Comparison of ENCODE assay signal across 30 cellular contexts in genomic region chr18:56598422-56598821, GRCh38.
"Had no signal": no experiment of that assay in that cellular context is flagged by ENCODE, and none has a peak within 500 bp of the region (broad histone marks: within the 10 kb centered on the region; RNA-seq: fewer than 3 reads in every experiment).

No MANE protein-coding gene starts in this region.

- ATAC-seq: effector memory CD8-positive, alpha-beta T cell; esophagus mucosa; heart right ventricle; left ventricle myocardium superior; mucosa of descending colon; stimulated activated naive CD8-positive, alpha-beta T cell treated with anti-CD3 and anti-CD28 coated beads, Interleukin-15, Interleukin-2, amounts not matched to agents 100 U/mL and 50 U/mL, for 24 hours had no signal

- H3K27ac Mint-ChIP-seq: activated CD4-positive, alpha-beta memory T cell treated with anti-CD3 and anti-CD28 coated beads, Interleukin-2, amount 10 ng/mL, durations not matched to agents 7 days and 5 days; activated CD4-positive, alpha-beta T cell treated with anti-CD3 and anti-CD28 coated beads, Interleukin-2, amount 10 ng/mL, durations not matched to agents 7 days and 5 days; activated T-cell treated with anti-CD3 and anti-CD28 coated beads, Interleukin-2, amount 50 U/mL, for 24 hours had no signal

- H3K27me3 ChIP-seq: brain microvascular endothelial cell, heart right ventricle, ovary, right atrium auricular region, spleen, testis, transverse colon had no signal

- H3K4me3 Mint-ChIP-seq: activated CD4-positive, alpha-beta memory T cell treated with anti-CD3 and anti-CD28 coated beads, Interleukin-2, amount 10 ng/mL, durations not matched to agents 7 days and 5 days; activated CD4-positive, alpha-beta T cell treated with anti-CD3 and anti-CD28 coated beads, Interleukin-2, amount 10 ng/mL, durations not matched to agents 7 days and 5 days; activated T-cell treated with anti-CD3 and anti-CD28 coated beads, Interleukin-2, amount 50 U/mL, for 24 hours; effector memory CD8-positive, alpha-beta T cell; nephron had no signal

- DNase-seq: activated CD4-positive, alpha-beta memory T cell treated with anti-CD3 and anti-CD28 coated beads, Interleukin-2, amount 10 ng/mL, durations not matched to agents 7 days and 5 days; activated CD4-positive, alpha-beta T cell treated with anti-CD3 and anti-CD28 coated beads for 1 hour; activated CD4-positive, alpha-beta T cell treated with anti-CD3 and anti-CD28 coated beads, Interleukin-2, amount 10 ng/mL, durations not matched to agents 7 days and 5 days; activated CD8-positive, alpha-beta memory T cell treated with anti-CD3 and anti-CD28 coated beads, Interleukin-2, amount 50 U/mL, for 48 hours; activated gamma-delta T cell treated with Interleukin-2 at 50 U/mL for 16 hours; activated naive CD4-positive, alpha-beta T cell treated with anti-CD3 and anti-CD28 coated beads, Interleukin-2, amount 50 U/mL, for 16 hours; activated T-cell treated with anti-CD3 and anti-CD28 coated beads, Interleukin-2, amount 50 U/mL, for 24 hours; amniotic stem cell; brain microvascular endothelial cell; caudate nucleus; cortex of kidney; effector memory CD8-positive, alpha-beta T cell; foreskin fibroblast; heart right ventricle; islet precursor cell; left ventricle myocardium superior; mucosa of descending colon; ovary; spleen; stimulated activated naive CD8-positive, alpha-beta T cell treated with anti-CD3 and anti-CD28 coated beads, Interleukin-15, Interleukin-2, amounts not matched to agents 100 U/mL and 50 U/mL, for 24 hours; T-helper 2 cell; testis; transverse colon had no signal

- H3K27me3 Mint-ChIP-seq: activated CD4-positive, alpha-beta memory T cell treated with anti-CD3 and anti-CD28 coated beads, Interleukin-2, amount 10 ng/mL, durations not matched to agents 7 days and 5 days; activated CD4-positive, alpha-beta T cell treated with anti-CD3 and anti-CD28 coated beads, Interleukin-2, amount 10 ng/mL, durations not matched to agents 7 days and 5 days; activated T-cell treated with anti-CD3 and anti-CD28 coated beads, Interleukin-2, amount 50 U/mL, for 24 hours; effector memory CD8-positive, alpha-beta T cell had no signal

- H3K4me1 Mint-ChIP-seq: activated CD4-positive, alpha-beta memory T cell treated with anti-CD3 and anti-CD28 coated beads, Interleukin-2, amount 10 ng/mL, durations not matched to agents 7 days and 5 days; activated CD4-positive, alpha-beta T cell treated with anti-CD3 and anti-CD28 coated beads, Interleukin-2, amount 10 ng/mL, durations not matched to agents 7 days and 5 days had no signal

- FAIRE-seq: astrocyte, endothelial cell of umbilical vein, urothelium cell line had no signal

- H3K27ac ChIP-seq: brain microvascular endothelial cell, heart right ventricle, ovary, prostate gland, right atrium auricular region, spleen, testis, transverse colon had no signal

- H3K4me3 ChIP-seq: heart right ventricle, mucosa of descending colon, ovary, prostate gland, right atrium auricular region, spleen, testis, transverse colon had no signal

- H3K9me3 ChIP-seq: mucosa of descending colon, ovary, prostate gland, right atrium auricular region, testis, transverse colon had no signal

- H3K9me3 Mint-ChIP-seq: effector memory CD8-positive, alpha-beta T cell had no signal

- H3K36me3 ChIP-seq: ovary, prostate gland, right atrium auricular region had no signal

- H3K4me1 ChIP-seq: prostate gland, spleen, testis, transverse colon had no signal
